ENCODE assay signal across 10 cellular contexts in the genomic region with DNA sequence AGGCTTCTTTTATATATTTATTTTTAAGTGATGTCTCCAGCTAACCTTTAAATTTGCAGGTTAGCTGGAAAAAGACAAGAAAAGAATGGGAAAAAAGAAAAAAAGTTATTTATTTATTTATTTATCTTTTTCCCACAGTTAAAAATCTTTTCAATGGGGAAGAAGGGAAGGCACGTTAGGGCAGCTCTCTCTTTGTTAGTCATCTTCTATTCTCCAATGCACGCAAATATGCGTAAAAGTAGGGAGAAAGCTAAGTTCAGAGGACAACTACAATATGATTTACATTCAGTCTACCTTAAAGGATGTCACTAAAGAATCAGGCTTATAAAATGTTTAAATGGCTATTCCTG. TPM values are rescaled to one million over a fixed set of nuclear protein-coding genes. Genes with fewer than 3 reads are reported as not detected.
DNase-seq lines count a peak whose midpoint lies in the region; ATAC-seq and TF ChIP-seq lines count a peak whose summit lies in the region.
"Had no signal": no experiment of that assay in that cellular context is flagged by ENCODE, and none has a peak within 500 bp of the region (broad histone marks: within the 10 kb centered on the region; RNA-seq: fewer than 3 reads in every experiment).

No MANE protein-coding gene starts in this region.

- no peaks in the 10 kb centered on the region for H3K9me3 ChIP-seq in HUES48 (ENCODE audit: control insufficient read depth, insufficient read depth, low read length)
- H3K9me3 ChIP-seq in iPS-18a (ENCODE audit: control insufficient read depth, low read depth, low read length), result no peaks in the 10 kb centered on the region
- no peaks in the 10 kb centered on the region for H3K9me3 ChIP-seq in skeletal muscle tissue (ENCODE audit: control insufficient read depth in 3 of 3, low read length in 3 of 3)
- no peaks in the 10 kb centered on the region for H3K9me3 ChIP-seq in T-helper 17 cell (ENCODE audit: control insufficient read depth, low read length, poor library complexity, severe bottlenecking)

- DNase-seq in activated naive CD8-positive, alpha-beta T cell treated with anti-CD3 and anti-CD28 coated beads, Interleukin-2, amount 50 U/mL, for 24 hours, result no peak
- DNase-seq in T-helper 17 cell, result no peak
- DNase-seq in NOMO-1 treated with DMSO at 0.1 percent for 48 hours (lab: John Stamatoyannopoulos, UW; ENCODE audit: unreplicated experiment), result no peak
- no peak for DNase-seq in HEK293T (ENCODE audit: extremely low spot score)
- no peak for DNase-seq in stimulated activated CD4-positive, alpha-beta T cell treated with anti-CD3 and anti-CD28 coated beads, Interleukin-12 subunit alpha, Interleukin-12 subunit beta, amount 100 ng/mL, for 4 hours
- DNase-seq: stimulated activated naive CD4-positive, alpha-beta T cell treated with Interleukin-2 at 50 U/mL for 16 hours; T-helper 9 cell had no signal

- H3K4me3 Mint-ChIP-seq in activated naive CD8-positive, alpha-beta T cell treated with anti-CD3 and anti-CD28 coated beads, Interleukin-2, amount 50 U/mL, for 24 hours, result peak overlapping the region; percentile 24
- H3K4me3 Mint-ChIP-seq in T-helper 17 cell, result no peak overlapping the region

- H3K9ac ChIP-seq in HUES48 (ENCODE audit: low read depth, low read length) (no peak overlapping the region), iPS-18a (ENCODE audit: low read length) (no peak overlapping the region), skeletal muscle tissue (ENCODE audit: low read depth in 1 of 3, low read length in 3 of 3) (peak overlapping the region in 2 of 3 donors; percentile 63 to 72)

- no peaks in the 10 kb centered on the region for H3K36me3 ChIP-seq in HUES48 (ENCODE audit: control insufficient read depth, insufficient read depth, low read length)
- H3K36me3 ChIP-seq in iPS-18a (ENCODE audit: control insufficient read depth, low read depth, low read length), result no peaks in the 10 kb centered on the region
- no peaks in the 10 kb centered on the region for H3K36me3 ChIP-seq in skeletal muscle tissue (ENCODE audit: control insufficient read depth in 3 of 3, insufficient read depth in 3 of 3, low read length in 3 of 3)

- no peak overlapping the region for H3K27ac ChIP-seq in HUES48 (ENCODE audit: low read depth, low read length)
- no peak overlapping the region for H3K27ac ChIP-seq in iPS-18a (ENCODE audit: low read length)
- peak overlapping the region; percentile 7 for H3K27ac ChIP-seq in skeletal muscle tissue (ENCODE audit: low read depth, low read length)

- H3K27ac Mint-ChIP-seq in activated naive CD8-positive, alpha-beta T cell treated with anti-CD3 and anti-CD28 coated beads, Interleukin-2, amount 50 U/mL, for 24 hours, result no peak overlapping the region
- no peak overlapping the region for H3K27ac Mint-ChIP-seq in T-helper 17 cell

- H3K4me1 ChIP-seq in HUES48 (ENCODE audit: control insufficient read depth, insufficient read depth, low read length) (peaks cover 16% of the 10 kb centered on the region), iPS-18a (ENCODE audit: control insufficient read depth, low read depth, low read length) (peaks cover 19% of the 10 kb centered on the region), skeletal muscle tissue (ENCODE audit: control insufficient read depth in 3 of 3, insufficient read depth in 3 of 3, low read length in 3 of 3) (peaks cover 4 to 8% (median 7%) of the 10 kb centered on the region in 3 donors)

- POLR2A ChIA-PET in HEK293T (lab: Yijun Ruan, JAX), result interaction anchor here (0.6 to 1.6 kb wide), 6 partner anchors 8 to 748 kb away, joined by 3 to 5 read pairs (median 4); a partner anchor contains a TSS

- ATAC-seq in activated naive CD8-positive, alpha-beta T cell treated with anti-CD3 and anti-CD28 coated beads, Interleukin-2, amount 50 U/mL, for 24 hours, result no peak
- no peak for ATAC-seq in T-helper 17 cell

- peaks cover 2% of the 10 kb centered on the region for H3K4me1 Mint-ChIP-seq in activated naive CD8-positive, alpha-beta T cell treated with anti-CD3 and anti-CD28 coated beads, Interleukin-2, amount 50 U/mL, for 24 hours
- peaks cover 7% of the 10 kb centered on the region for H3K4me1 Mint-ChIP-seq in T-helper 17 cell

- CTCF ChIA-PET in HEK293T (lab: Yijun Ruan, JAX), result no interaction called here

- peaks cover 52% of the 10 kb centered on the region for H3K27me3 Mint-ChIP-seq in activated naive CD8-positive, alpha-beta T cell treated with anti-CD3 and anti-CD28 coated beads, Interleukin-2, amount 50 U/mL, for 24 hours
- peaks cover 55% of the 10 kb centered on the region for H3K27me3 Mint-ChIP-seq in T-helper 17 cell

- H3K4me3 ChIP-seq in HUES48 (ENCODE audit: low read depth, low read length), result peak overlapping the region; percentile 79
- H3K4me3 ChIP-seq in iPS-18a (ENCODE audit: low read length), result peak overlapping the region; percentile 73
- H3K4me3 ChIP-seq in skeletal muscle tissue (ENCODE audit: low read length in 3 of 3), result peak overlapping the region; percentile 59 to 70 (median 62)

- H3K36me3 Mint-ChIP-seq in activated naive CD8-positive, alpha-beta T cell treated with anti-CD3 and anti-CD28 coated beads, Interleukin-2, amount 50 U/mL, for 24 hours (ENCODE audit: low read depth), result no peaks in the 10 kb centered on the region
- no peaks in the 10 kb centered on the region for H3K36me3 Mint-ChIP-seq in T-helper 17 cell (ENCODE audit: low read depth)

- H3K27me3 ChIP-seq in HUES48 (ENCODE audit: control insufficient read depth, insufficient read depth, low read length) (peaks cover 59% of the 10 kb centered on the region), iPS-18a (ENCODE audit: control insufficient read depth, insufficient read depth, low read length) (peaks cover 47% of the 10 kb centered on the region), skeletal muscle tissue (ENCODE audit: control insufficient read depth in 3 of 3, insufficient read depth in 3 of 3, low read length in 3 of 3) (peaks cover 3 to 17% (median 14%) of the 10 kb centered on the region in 3 donors)

- no peaks in the 10 kb centered on the region for H3K9me3 Mint-ChIP-seq in activated naive CD8-positive, alpha-beta T cell treated with anti-CD3 and anti-CD28 coated beads, Interleukin-2, amount 50 U/mL, for 24 hours

TF ChIP-seq in HEK293T, 16 proteins besides CTCF, POLR2A, EP300 and RAD21:
- no peak for TF ChIP-seq TARDBP (IDR thresholded peaks at IDR 0.05)
- no peak for TF ChIP-seq LEF1 (IDR thresholded peaks at IDR 0.05; ENCODE audit: borderline replicate concordance)
- no peak for TF ChIP-seq FOXM1 (IDR thresholded peaks at IDR 0.05; ENCODE audit: borderline replicate concordance)
- TF ChIP-seq ARNT (IDR thresholded peaks at IDR 0.05), result no peak
- no peak for TF ChIP-seq FOXK2 (IDR thresholded peaks at IDR 0.05)
- no peak for TF ChIP-seq CTBP1 (IDR thresholded peaks at IDR 0.05; ENCODE audit: borderline replicate concordance)
- TF ChIP-seq SP1 (IDR thresholded peaks at IDR 0.05), result no peak
- no peak for TF ChIP-seq SUZ12 (IDR thresholded peaks at IDR 0.05)
- TF ChIP-seq NFRKB (IDR thresholded peaks at IDR 0.05), result no peak
- TF ChIP-seq BHLHE40 (IDR thresholded peaks at IDR 0.05; ENCODE audit: borderline replicate concordance), result no peak
- TF ChIP-seq ELF4 (IDR thresholded peaks at IDR 0.05), result no peak
- TF ChIP-seq FOXA1 (IDR thresholded peaks at IDR 0.05), result no peak
- TF ChIP-seq, protein P1, sequence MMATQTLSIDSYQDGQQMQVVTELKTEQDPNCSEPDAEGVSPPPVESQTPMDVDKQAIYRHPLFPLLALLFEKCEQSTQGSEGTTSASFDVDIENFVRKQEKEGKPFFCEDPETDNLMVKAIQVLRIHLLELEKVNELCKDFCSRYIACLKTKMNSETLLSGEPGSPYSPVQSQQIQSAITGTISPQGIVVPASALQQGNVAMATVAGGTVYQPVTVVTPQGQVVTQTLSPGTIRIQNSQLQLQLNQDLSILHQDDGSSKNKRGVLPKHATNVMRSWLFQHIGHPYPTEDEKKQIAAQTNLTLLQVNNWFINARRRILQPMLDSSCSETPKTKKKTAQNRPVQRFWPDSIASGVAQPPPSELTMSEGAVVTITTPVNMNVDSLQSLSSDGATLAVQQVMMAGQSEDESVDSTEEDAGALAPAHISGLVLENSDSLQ (IDR thresholded peaks at IDR 0.05), result no peak
- TF ChIP-seq L3MBTL2 (conservative IDR thresholded peaks at IDR 0.05), result no peak
- no peak for TF ChIP-seq ZNF384 (IDR thresholded peaks at IDR 0.05)

RNA-seq across cellular contexts. Expression of gene GPR85, which starts 0.3 kb away (rescaled TPM):
- total RNA-seq in skeletal muscle tissue (1.0 TPM), T-helper 17 cell (not detected)

RNA-seq across cellular contexts. Expression of gene SMIM30, which starts 31.5 kb away (rescaled TPM):
- 38.6 TPM for total RNA-seq in skeletal muscle tissue
- 10 to 100 TPM in 1 of 2 donors, 1 to 10 TPM in 1; 9.3 to 10.8 TPM for total RNA-seq in T-helper 17 cell

Comparison
In these comparisons a context has a peak if more than half of its experiments do, and no peak if none do; other contexts are left out.
1. H3K9ac ChIP-seq: peak in skeletal muscle tissue (2 of 3); none in HUES48 (single experiment) and iPS-18a (single experiment).
2. Peak in every context shown above with its lines, with median percentiles within 50 percentile points of each other: H3K4me3 ChIP-seq.